Comparison of ENCODE assay signal across 13 cellular contexts in genomic region chr12:130667421-130667960, GRCh38. TPM values are rescaled to one million over a fixed set of nuclear protein-coding genes. Genes with fewer than 3 reads are reported as not detected.
DNase-seq lines count a peak whose midpoint lies in the region; TF ChIP-seq lines count a peak whose summit lies in the region.
"Had no signal": no experiment of that assay in that cellular context is flagged by ENCODE, and none has a peak within 500 bp of the region (broad histone marks: within the 10 kb centered on the region; RNA-seq: fewer than 3 reads in every experiment).

No MANE protein-coding gene starts in this region.

- peak; percentile 15 for DNase-seq in DMS 273 (lab: John Stamatoyannopoulos, UW; ENCODE audit: unreplicated experiment)
- DNase-seq in DMS 273 treated with DMSO at 0.1 percent for 48 hours (lab: John Stamatoyannopoulos, UW) = no peak
- peak; percentile 45 for DNase-seq in NCI-H146 treated with DMSO at 0.1 percent for 48 hours (lab: John Stamatoyannopoulos, UW; ENCODE audit: unreplicated experiment)
- no peak for DNase-seq in endothelial cell (ENCODE audit: low spot score)
- DNase-seq in progenitor cell of endocrine pancreas (ENCODE audit: low spot score, unreplicated experiment) = no peak
- no peak for DNase-seq in NCI-H2081 (lab: John Stamatoyannopoulos, UW)
- no peak for DNase-seq in activated T-cell treated with anti-CD3 and anti-CD28 coated beads, Interleukin-2, amount 50 U/mL, for 24 hours
- DNase-seq in stimulated activated CD4-positive, alpha-beta T cell treated with anti-CD3 and anti-CD28 coated beads, Interleukin-15, amount 100 ng/mL, for 24 hours = no peak
- DNase-seq: AML-193; Calu3; CD4-positive, alpha-beta T cell; H9 had no signal

- H3K27ac Mint-ChIP-seq in endothelial cell (ENCODE audit: unreplicated experiment) = peak overlapping the region; percentile 72
- H3K27ac Mint-ChIP-seq in progenitor cell of endocrine pancreas = peak overlapping the region; percentile 74
- no peak overlapping the region for H3K27ac Mint-ChIP-seq in activated T-cell treated with anti-CD3 and anti-CD28 coated beads, Interleukin-2, amount 50 U/mL, for 24 hours
- H3K27ac Mint-ChIP-seq: CD4-positive, alpha-beta T cell; H9 had no signal

- H3K4me1 Mint-ChIP-seq in endothelial cell (ENCODE audit: unreplicated experiment) (no peaks in the 10 kb centered on the region), progenitor cell of endocrine pancreas (ENCODE audit: low read depth) (no peaks in the 10 kb centered on the region)
- H3K4me1 Mint-ChIP-seq in activated T-cell treated with anti-CD3 and anti-CD28 coated beads, Interleukin-2, amount 50 U/mL, for 24 hours (ENCODE audit: low read depth) = no peaks in the 10 kb centered on the region
- H3K4me1 Mint-ChIP-seq: H9 had no signal

- TF ChIP-seq CTCF in endothelial cell (IDR thresholded peaks at IDR 0.05; ENCODE audit: unreplicated experiment) = no peak
- no peak for TF ChIP-seq CTCF in progenitor cell of endocrine pancreas (IDR thresholded peaks at IDR 0.05; ENCODE audit: unreplicated experiment)

- peaks cover 14% of the 10 kb centered on the region for H3K36me3 Mint-ChIP-seq in endothelial cell (ENCODE audit: low read depth, unreplicated experiment)
- H3K36me3 Mint-ChIP-seq in progenitor cell of endocrine pancreas (ENCODE audit: insufficient read depth) = peaks cover 2% of the 10 kb centered on the region
- H3K36me3 Mint-ChIP-seq in activated T-cell treated with anti-CD3 and anti-CD28 coated beads, Interleukin-2, amount 50 U/mL, for 24 hours (ENCODE audit: low read depth) = no peaks in the 10 kb centered on the region

- H3K9me3 Mint-ChIP-seq in endothelial cell (ENCODE audit: unreplicated experiment) (peaks cover 34% of the 10 kb centered on the region), progenitor cell of endocrine pancreas (ENCODE audit: low read depth) (peaks cover 4% of the 10 kb centered on the region)
- peaks cover 3% of the 10 kb centered on the region for H3K9me3 Mint-ChIP-seq in activated T-cell treated with anti-CD3 and anti-CD28 coated beads, Interleukin-2, amount 50 U/mL, for 24 hours

- peaks cover 12% of the 10 kb centered on the region for H3K27me3 Mint-ChIP-seq in endothelial cell (ENCODE audit: unreplicated experiment)
- H3K27me3 Mint-ChIP-seq in progenitor cell of endocrine pancreas = peaks cover 4% of the 10 kb centered on the region
- H3K27me3 Mint-ChIP-seq in activated T-cell treated with anti-CD3 and anti-CD28 coated beads, Interleukin-2, amount 50 U/mL, for 24 hours = no peaks in the 10 kb centered on the region

- H3K4me3 Mint-ChIP-seq in endothelial cell (ENCODE audit: unreplicated experiment) = no peak overlapping the region
- H3K4me3 Mint-ChIP-seq in progenitor cell of endocrine pancreas (ENCODE audit: low read depth) = no peak overlapping the region
- H3K4me3 Mint-ChIP-seq in activated T-cell treated with anti-CD3 and anti-CD28 coated beads, Interleukin-2, amount 50 U/mL, for 24 hours = no peak overlapping the region
- H3K4me3 Mint-ChIP-seq: CD4-positive, alpha-beta T cell; H9 had no signal

RNA-seq across cellular contexts. Expression of gene RIMBP2, which starts 48.6 kb away (rescaled TPM):
- total RNA-seq in endothelial cell (ENCODE audit: unreplicated experiment) (1.4 TPM), progenitor cell of endocrine pancreas (31.1 and 31.6 TPM in 2 replicates)
- total RNA-seq: CD4-positive, alpha-beta T cell; HepG2 had no signal

Comparison
In these comparisons a context has a peak if more than half of its experiments do, and no peak if none do; other contexts are left out.
1. DNase-seq: peak in DMS 273 (single experiment) and NCI-H146 treated with DMSO at 0.1 percent for 48 hours (single experiment); none in DMS 273 treated with DMSO at 0.1 percent for 48 hours (single experiment), endothelial cell (single experiment), progenitor cell of endocrine pancreas (single experiment), NCI-H2081 (0 of 2), activated T-cell treated with anti-CD3 and anti-CD28 coated beads, Interleukin-2, amount 50 U/mL, for 24 hours (single experiment) and stimulated activated CD4-positive, alpha-beta T cell treated with anti-CD3 and anti-CD28 coated beads, Interleukin-15, amount 100 ng/mL, for 24 hours (single experiment).
2. RNA of gene RIMBP2, which starts 48.6 kb away (total RNA-seq): 31.1 to 31.6 TPM in progenitor cell of endocrine pancreas; 1.4 TPM in endothelial cell (single experiment); every median in the first group is over 10 times any median in the second.